ENCODE assay signal across 7 cellular contexts in the genomic region with DNA sequence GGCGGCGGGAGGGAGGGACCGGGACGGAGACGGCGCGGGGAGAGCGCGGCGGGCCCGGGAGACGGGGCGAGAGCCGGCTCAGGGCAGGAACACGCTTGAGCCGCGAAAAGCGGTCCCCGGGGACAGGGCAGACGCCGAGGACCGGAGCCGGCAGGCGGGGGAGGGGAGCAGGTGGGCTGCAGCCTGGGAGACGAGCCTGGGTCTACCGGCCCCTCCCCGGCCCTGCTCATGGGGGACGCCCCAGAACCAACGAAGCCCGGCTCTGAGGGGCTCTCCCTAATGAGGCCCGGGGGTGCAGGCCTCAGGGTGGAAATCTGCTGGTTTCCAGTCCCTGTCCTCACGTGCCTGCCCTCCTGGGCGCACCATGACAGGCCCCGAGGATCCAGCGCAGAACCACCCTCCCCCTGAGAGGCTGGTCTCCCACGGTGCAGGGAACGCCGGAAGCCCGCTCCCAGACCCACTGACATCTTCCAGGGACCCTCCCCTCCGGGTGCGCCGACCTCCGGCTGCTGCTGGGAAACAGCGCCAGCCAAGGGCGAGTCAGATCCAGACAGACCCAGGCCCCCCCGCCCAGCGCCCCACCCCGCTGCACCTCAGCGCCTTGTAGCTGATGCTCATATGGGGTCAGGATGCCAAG. TPM values are rescaled to one million over a fixed set of nuclear protein-coding genes. Genes with fewer than 3 reads are reported as not detected.
A peak's percentile ranks its signal among the peaks of the same experiment; 100 is the strongest.
DNase-seq lines count a peak whose midpoint lies in the region; ATAC-seq and TF ChIP-seq lines count a peak whose summit lies in the region.
"Had no signal": no experiment of that assay in that cellular context is flagged by ENCODE, and none has a peak within 500 bp of the region (broad histone marks: within the 10 kb centered on the region; RNA-seq: fewer than 3 reads in every experiment).

No MANE protein-coding gene starts in this region.

- intact Hi-C loops in Panc1 (cut with micrococcal nuclease; ENCODE audit: unreplicated experiment): no loop called here

- CTCF ChIA-PET in BJ (lab: Yijun Ruan, JAX) (no interaction called here), Panc1 (lab: Charles Lee) (no interaction called here)

- no peak for TF ChIP-seq CTCF in BJ (IDR thresholded peaks at IDR 0.05; ENCODE audit: insufficient read depth, low read depth, low read length)
- no peak for TF ChIP-seq CTCF in Panc1 (IDR thresholded peaks at IDR 0.05)
- no peak for TF ChIP-seq CTCF in kidney epithelial cell (IDR thresholded peaks at IDR 0.05; ENCODE audit: insufficient read depth, low read length, poor library complexity, severe bottlenecking)

- H3K27me3 ChIP-seq in BJ (ENCODE audit: control insufficient read depth, insufficient read depth, low read length) (peaks cover 8% of the 10 kb centered on the region), Panc1 (ENCODE audit: control insufficient read depth, insufficient read depth, low read length) (no peaks in the 10 kb centered on the region), kidney epithelial cell (ENCODE audit: control insufficient read depth, insufficient read depth, low read length) (peaks cover 51% of the 10 kb centered on the region)

- no peaks in the 10 kb centered on the region for H3K36me3 Mint-ChIP-seq in activated T-cell treated with anti-CD3 and anti-CD28 coated beads, Interleukin-2, amount 50 U/mL, for 24 hours (ENCODE audit: low read depth)

- no peaks in the 10 kb centered on the region; the same call in 1 of the 2 replicates for H3K36me3 ChIP-seq in BJ (ENCODE audit: control insufficient read depth, insufficient read depth, low read length)
- no peaks in the 10 kb centered on the region; the same call in 1 of the 2 replicates for H3K36me3 ChIP-seq in Panc1 (ENCODE audit: control insufficient read depth, insufficient read depth, low read length)
- H3K36me3 ChIP-seq in kidney epithelial cell (ENCODE audit: control insufficient read depth, insufficient read depth, low read length): no peaks in the 10 kb centered on the region

- peaks cover 33% of the 10 kb centered on the region for H3K27me3 Mint-ChIP-seq in activated T-cell treated with anti-CD3 and anti-CD28 coated beads, Interleukin-2, amount 50 U/mL, for 24 hours

- ATAC-seq in Panc1: peak; percentile 7

- H3K27ac Mint-ChIP-seq in activated T-cell treated with anti-CD3 and anti-CD28 coated beads, Interleukin-2, amount 50 U/mL, for 24 hours: no peak overlapping the region

- POLR2A ChIA-PET in BJ (lab: Charles Lee) (no interaction called here), Panc1 (lab: Charles Lee) (interaction anchor here (0.6 kb wide), 1 partner anchor 122 kb away, joined by 5 read pairs; no protein-coding TSS in a partner anchor)

- 0 out of 2 replicates have a peak overlapping the region, but pooled peaks have one; percentile 39 for H3K27ac ChIP-seq in Panc1 (ENCODE audit: low read length)

- BruUV-seq in Panc1 (replicated peaks; lab: Mats Ljungman, UMichigan): no TSS peak

- peaks cover 5% of the 10 kb centered on the region for H3K4me1 Mint-ChIP-seq in activated T-cell treated with anti-CD3 and anti-CD28 coated beads, Interleukin-2, amount 50 U/mL, for 24 hours (ENCODE audit: low read depth)

- H3K4me3 Mint-ChIP-seq in activated T-cell treated with anti-CD3 and anti-CD28 coated beads, Interleukin-2, amount 50 U/mL, for 24 hours: no peak overlapping the region

- H3K9me3 Mint-ChIP-seq in activated T-cell treated with anti-CD3 and anti-CD28 coated beads, Interleukin-2, amount 50 U/mL, for 24 hours: no peaks in the 10 kb centered on the region

- H3K9me3 ChIP-seq in Panc1 (ENCODE audit: control insufficient read depth, insufficient read depth, low read depth, low read length): no peaks in the 10 kb centered on the region

- peaks cover 18% of the 10 kb centered on the region for H3K4me1 ChIP-seq in Panc1 (ENCODE audit: control insufficient read depth, insufficient read depth, low read length)

- DNase-seq in BJ (ENCODE audit: low read depth): no peak
- DNase-seq in Panc1 (ENCODE audit: low read depth, low spot score): no peak
- DNase-seq in kidney epithelial cell (ENCODE audit: low read depth): no peak
- no peak for DNase-seq in HUDEP-2 (lab: John Stamatoyannopoulos, UW; ENCODE audit: unreplicated experiment in 76 of 76)
- no peak for DNase-seq in AML-193 (lab: John Stamatoyannopoulos, UW)
- DNase-seq in activated T-cell treated with anti-CD3 and anti-CD28 coated beads, Interleukin-2, amount 50 U/mL, for 24 hours: no peak

- in situ Hi-C loops in Panc1 (cut with HindIII; ENCODE audit: low pct_unique_long_range_greater_than_20kb, low sequenced_read_pairs): no loop called here

- H3K4me3 ChIP-seq in BJ (ENCODE audit: low read depth, low read length): peak overlapping the region; percentile 41
- H3K4me3 ChIP-seq in Panc1 (ENCODE audit: low read depth in 2 of 2, low read length in 2 of 2): peak overlapping the region; percentile 36 to 47
- H3K4me3 ChIP-seq in kidney epithelial cell (ENCODE audit: low read depth, low read length): peak overlapping the region; percentile 21

RNA-seq across cellular contexts. Expression of a gene that starts 0.6 kb away (rescaled TPM):
- 8.3 and 9.4 TPM in 2 replicates for polyA plus RNA-seq in BJ (2011; rRNA removed)
- polyA minus RNA-seq in BJ (2011; rRNA and poly(A)+ RNA removed): 6.7 and 12.0 TPM in 2 replicates
- total RNA-seq in Panc1 (2021; ENCODE audit: unreplicated experiment) (178 TPM), kidney epithelial cell (14.9 and 18.0 TPM in 2 replicates)
- 392 TPM for polyA plus RNA-seq in Panc1 (2012; ENCODE audit: insufficient read length)

RNA-seq across cellular contexts. Expression of a gene that starts 21.1 kb away (rescaled TPM):
- 16.5 and 26.9 TPM in 2 replicates for polyA plus RNA-seq in BJ (2011; rRNA removed)
- polyA minus RNA-seq in BJ (2011; rRNA and poly(A)+ RNA removed): 21.1 and 55.6 TPM in 2 replicates
- total RNA-seq in Panc1 (2021; ENCODE audit: unreplicated experiment) (241 TPM), kidney epithelial cell (114 and 211 TPM in 2 replicates)
- polyA plus RNA-seq in Panc1 (2012; ENCODE audit: insufficient read length): 323 TPM

RNA-seq across cellular contexts. Expression of a gene that starts 27.0 kb away (rescaled TPM):
- polyA plus RNA-seq in BJ (2011; rRNA removed): not detected in 2 replicates
- polyA minus RNA-seq in BJ (2011; rRNA and poly(A)+ RNA removed): not detected in 2 replicates
- total RNA-seq in Panc1 (2021; ENCODE audit: unreplicated experiment) (19.4 TPM), kidney epithelial cell (0.04 and 0.21 TPM in 2 replicates)
- polyA plus RNA-seq in Panc1 (2012; ENCODE audit: insufficient read length): 37.9 TPM

RNA-seq across cellular contexts. Expression of a gene that starts 37.7 kb away (rescaled TPM):
- 0.05 and 0.07 TPM in 2 replicates for polyA plus RNA-seq in BJ (2011; rRNA removed)
- polyA minus RNA-seq in BJ (2011; rRNA and poly(A)+ RNA removed): not detected in 2 replicates
- 6.5 TPM for total RNA-seq in Panc1 (2021; ENCODE audit: unreplicated experiment)
- polyA plus RNA-seq in Panc1 (2012; ENCODE audit: insufficient read length): 9.7 TPM
- total RNA-seq in kidney epithelial cell: 0.33 and 0.55 TPM in 2 replicates
- total RNA-seq: Daoy had no signal

RNA-seq across cellular contexts. Expression of a gene that starts 48.1 kb away (rescaled TPM):
- polyA plus RNA-seq in BJ (2011; rRNA removed): not detected in 2 replicates
- polyA minus RNA-seq in BJ (2011; rRNA and poly(A)+ RNA removed): not detected in 2 replicates
- total RNA-seq in Panc1 (2021; ENCODE audit: unreplicated experiment): not detected
- 0.41 TPM for polyA plus RNA-seq in Panc1 (2012; ENCODE audit: insufficient read length)
- total RNA-seq in kidney epithelial cell: 0.48 TPM in 1 of 2 replicates, not detected in the other
- total RNA-seq: Daoy had no signal

Comparison
In these comparisons a context has a peak if more than half of its experiments do, and no peak if none do; other contexts are left out.
1. RNA of a gene that starts 27.0 kb away (total RNA-seq): 19.4 TPM in Panc1 (single experiment); 0.04 to 0.21 TPM in kidney epithelial cell; every median in the first group is over 10 times any median in the second.
2. Peak in every context shown above with its lines, with median percentiles within 50 percentile points of each other: H3K4me3 ChIP-seq.